Comparison of ENCODE assay signal across 11 cellular contexts in genomic region chr3:65436580-65436979, GRCh38.
A peak's percentile ranks its signal among the peaks of the same experiment; 100 is the strongest.
DNase-seq lines count a peak whose midpoint lies in the region; ATAC-seq and TF ChIP-seq lines count a peak whose summit lies in the region.
"Had no signal": no experiment of that assay in that cellular context is flagged by ENCODE, and none has a peak within 500 bp of the region (broad histone marks: within the 10 kb centered on the region; RNA-seq: fewer than 3 reads in every experiment).

No MANE protein-coding gene starts in this region.

- peaks cover 8 to 10% of the 10 kb centered on the region in 2 experiments for H3K4me1 Mint-ChIP-seq in H9

- H3K4me1 ChIP-seq in H9 (ENCODE audit: insufficient read depth, low read length): no peaks in the 10 kb centered on the region
- H3K4me1 ChIP-seq in vagina: no peaks in the 10 kb centered on the region

- H3K9me3 Mint-ChIP-seq in H9: no peaks in the 10 kb centered on the region

- H3K23ac ChIP-seq in H9 (ENCODE audit: insufficient read length, low read depth, low read length): no peak overlapping the region

- no peak overlapping the region for H2BK120ac ChIP-seq in H9 (ENCODE audit: low read depth, low read length, poor library complexity, severe bottlenecking)

- no peaks in the 10 kb centered on the region for H3K27me3 Mint-ChIP-seq in H9 (ENCODE audit: low read depth)

- no peak overlapping the region for H2AK5ac ChIP-seq in H9 (ENCODE audit: insufficient read length, low read length)

- H3K56ac ChIP-seq in H9 (ENCODE audit: insufficient read length, low read depth, low read length): no peak overlapping the region

- intact Hi-C loops in vagina (cut with DNase I): no loop called here

- H2BK12ac ChIP-seq in H9 (ENCODE audit: insufficient read length, low read depth, low read length): no peak overlapping the region

- no peaks in the 10 kb centered on the region for H3K79me2 ChIP-seq in H9 (ENCODE audit: insufficient read depth, low read length)

- TF ChIP-seq CTCF in AG10803 (conservative IDR thresholded peaks at IDR 0.05; ENCODE audit: low read length) (peak; percentile 25), H9 (conservative IDR thresholded peaks at IDR 0.05) (peak; percentile 71), vagina (IDR thresholded peaks at IDR 0.05) (peak in 1 of 3 experiments; percentile 14)

- H3K79me1 ChIP-seq in H9 (ENCODE audit: insufficient read depth, low read depth, low read length, poor library complexity, severe bottlenecking): no peaks in the 10 kb centered on the region

- DNase-seq in AG10803 (ENCODE audit: low read depth) (no peak), H9 (no peak), SK-N-DZ (ENCODE audit: low spot score) (peak; percentile 70), inferior parietal cortex (ENCODE audit: extremely low spot score) (peak; percentile 45), cerebellar nuclear complex (lab: John Stamatoyannopoulos, UW) (no peak), SIG-M5 treated with dmso at 0.1 percent for 504 hours (lab: John Stamatoyannopoulos, UW; ENCODE audit: unreplicated experiment) (no peak), vagina (ENCODE audit: extremely low spot score in 2 of 2) (no peak)

- H3K14ac ChIP-seq in H9 (ENCODE audit: insufficient read depth, low read length): no peak overlapping the region

- H3K4me3 ChIP-seq in AG10803 (ENCODE audit: low read length): no peak overlapping the region
- no peak overlapping the region for H3K4me3 ChIP-seq in vagina
- H3K4me3 ChIP-seq: skin epidermis had no signal

- no peak for TF ChIP-seq POLR2A in vagina (IDR thresholded peaks at IDR 0.05)

- no peak overlapping the region for H3K4ac ChIP-seq in H9 (ENCODE audit: low read depth, low read length)

- no peak overlapping the region for H2AFZ ChIP-seq in H9 (ENCODE audit: low read length)

- H3K23me2 ChIP-seq in H9 (ENCODE audit: insufficient read length, low read depth, low read length, poor library complexity, severe bottlenecking): no peaks in the 10 kb centered on the region

- no peak overlapping the region for H4K8ac ChIP-seq in H9 (replicated peaks; ENCODE audit: insufficient read length, low read depth, low read length)

- no peaks in the 10 kb centered on the region for H4K20me1 ChIP-seq in H9 (ENCODE audit: control insufficient read depth, insufficient read depth, insufficient read length)

- H4K5ac ChIP-seq in H9 (ENCODE audit: insufficient read length, low read depth, low read length): no peak overlapping the region

- H3K9me3 ChIP-seq in H9 (ENCODE audit: control insufficient read depth, low read depth, low read length) (no peaks in the 10 kb centered on the region), vagina (no peaks in the 10 kb centered on the region)

- H3K27me3 ChIP-seq in H9 (ENCODE audit: insufficient read depth, low read length): no peaks in the 10 kb centered on the region
- H3K27me3 ChIP-seq in vagina: no peaks in the 10 kb centered on the region

- no peak overlapping the region for H3K4me2 ChIP-seq in H9 (ENCODE audit: insufficient read depth, insufficient read length, low read length)

- ATAC-seq in GM19324 (IDR thresholded peaks at IDR 0.05; ENCODE audit: low FRiP score, unreplicated experiment): no peak
- ATAC-seq: activated CD4-positive, CD25-positive, alpha-beta regulatory T cell treated with anti-CD3 and anti-CD28 coated beads, Interleukin-2, amount 50 U/mL, for 24 hours had no signal

- no peak overlapping the region for H3T11ph ChIP-seq in H9 (ENCODE audit: low read length)

- no peak overlapping the region for H3K4me3 Mint-ChIP-seq in H9

- no peak overlapping the region for H4K91ac ChIP-seq in H9 (ENCODE audit: insufficient read length, low read depth, low read length)

- H2BK20ac ChIP-seq in H9 (ENCODE audit: low read depth, low read length, poor library complexity, severe bottlenecking): no peak overlapping the region

- H2BK15ac ChIP-seq in H9 (ENCODE audit: low read depth, low read length): no peak overlapping the region

- H3K18ac ChIP-seq in H9 (ENCODE audit: insufficient read length, low read depth, low read length): no peak overlapping the region

- H3K27ac Mint-ChIP-seq in H9: no peak overlapping the region

- no CpG with 5 or more reads among the region's 1 CpG for WGBS in H9 (ENCODE audit: extremely low coverage, insufficient read length, low lambda C conversion rate)

- peaks cover 0 to 5% of the 10 kb centered on the region in 2 donors for H3K36me3 ChIP-seq in vagina

- no peak overlapping the region for H3K9ac ChIP-seq in H9 (ENCODE audit: extremely low read depth, insufficient read length, low read length)

- H3K27ac ChIP-seq in H9 (ENCODE audit: insufficient read length, low read depth, low read length): no peak overlapping the region
- no peak overlapping the region for H3K27ac ChIP-seq in vagina
- H3K27ac ChIP-seq: epithelial cell of prostate, skin epidermis had no signal

- H2BK5ac ChIP-seq in H9 (ENCODE audit: insufficient read length, low read length): no peak overlapping the region

- H3K36me3 Mint-ChIP-seq in H9 (ENCODE audit: insufficient read depth in 1 of 3, low read depth in 3 of 3): peaks cover 25 to 51% (median 49%) of the 10 kb centered on the region in 3 experiments; a peak in 6 of 7 replicates

Comparison
In these comparisons a context has a peak if more than half of its experiments do, and no peak if none do; other contexts are left out.
1. DNase-seq: peak in SK-N-DZ (single experiment) and inferior parietal cortex (single experiment); none in AG10803 (single experiment), H9 (single experiment), cerebellar nuclear complex (0 of 2), SIG-M5 treated with dmso at 0.1 percent for 504 hours (single experiment) and vagina (0 of 2).